In genomic region chr12:25377475-25378179, GRCh38 we compare ENCODE assay signal across 9 cellular contexts.
A peak's percentile ranks its signal among the peaks of the same experiment; 100 is the strongest.
DNase-seq lines count a peak whose midpoint lies in the region; ATAC-seq and TF ChIP-seq lines count a peak whose summit lies in the region.
"Had no signal": no experiment of that assay in that cellular context is flagged by ENCODE, and none has a peak within 500 bp of the region (broad histone marks: within the 10 kb centered on the region; RNA-seq: fewer than 3 reads in every experiment).

No MANE protein-coding gene starts in this region.

- H3K9ac ChIP-seq in Loucy (ENCODE audit: low read depth, low read length, poor library complexity, severe bottlenecking) = no peak overlapping the region
- H3K9ac ChIP-seq: parathyroid adenoma had no signal

- H4K20me1 ChIP-seq in Loucy (ENCODE audit: insufficient read depth, low read length, poor library complexity, severe bottlenecking) = no peaks in the 10 kb centered on the region

- H2AFZ ChIP-seq in Loucy (ENCODE audit: low read length) = peak overlapping the region; percentile 78; the same call in 1 of the 2 replicates
- H2AFZ ChIP-seq: parathyroid adenoma had no signal

- in situ Hi-C loops in astrocyte of the cerebellum (cut with HindIII; ENCODE audit: low sequenced_read_pairs) = no loop called here

- H3K4me1 ChIP-seq in Loucy (ENCODE audit: insufficient read depth, low read length, poor library complexity, severe bottlenecking) = peaks cover 16% of the 10 kb centered on the region
- H3K4me1 ChIP-seq: parathyroid adenoma had no signal

- no peak overlapping the region for H3K4me3 ChIP-seq in Loucy (ENCODE audit: low read length, poor library complexity, severe bottlenecking)
- H3K4me3 ChIP-seq in astrocyte of the cerebellum (ENCODE audit: low read depth, low read length) = no peak overlapping the region

- DNase-seq in astrocyte of the cerebellum (ENCODE audit: low read depth) = peak; percentile 4
- peak; percentile 32 to 34 for DNase-seq in stimulated activated CD4-positive, alpha-beta T cell treated with anti-CD3 and anti-CD28 coated beads, Interleukin-2, amount 100 ng/mL, for 24 hours
- DNase-seq in NCI-H2227 (lab: John Stamatoyannopoulos, UW; ENCODE audit: unreplicated experiment) = no peak

- peak; percentile 61 for ATAC-seq in GM18909 (IDR thresholded peaks at IDR 0.05; ENCODE audit: poor library complexity, unreplicated experiment)
- ATAC-seq in HG03571 (IDR thresholded peaks at IDR 0.05; ENCODE audit: unreplicated experiment) = no peak
- no peak for ATAC-seq in HG02678 (IDR thresholded peaks at IDR 0.05; ENCODE audit: unreplicated experiment)
- no peak for ATAC-seq in HG03439 (IDR thresholded peaks at IDR 0.05; ENCODE audit: unreplicated experiment)

- H3K4me2 ChIP-seq in Loucy (ENCODE audit: low read depth, low read length, poor library complexity, severe bottlenecking) = no peak overlapping the region

- TF ChIP-seq CTCF in Loucy (conservative IDR thresholded peaks at IDR 0.05; ENCODE audit: low read length) = no peak
- TF ChIP-seq CTCF in astrocyte of the cerebellum (IDR thresholded peaks at IDR 0.05; ENCODE audit: low read depth, low read length, missing control alignments) = no peak

- no peaks in the 10 kb centered on the region for H3F3A ChIP-seq in Loucy (ENCODE audit: low read depth)

- H3K36me3 ChIP-seq in Loucy (ENCODE audit: insufficient read depth, low read length) = no peaks in the 10 kb centered on the region

- no peaks in the 10 kb centered on the region for H3K79me2 ChIP-seq in Loucy (ENCODE audit: insufficient read depth, low read length)
- H3K79me2 ChIP-seq: parathyroid adenoma had no signal

- no peaks in the 10 kb centered on the region for H3K9me3 ChIP-seq in Loucy (ENCODE audit: insufficient read depth, low read depth, low read length)

- no peaks in the 10 kb centered on the region for H3K9me2 ChIP-seq in Loucy (replicated peaks; ENCODE audit: low read depth, low read length)

- H3K27me3 ChIP-seq in Loucy (ENCODE audit: insufficient read depth, low read length, poor library complexity, severe bottlenecking) = no peaks in the 10 kb centered on the region
